ENCODE assay signal across 8 cellular contexts in genomic region chr21:39552856-39553255, GRCh38. TPM values are rescaled to one million over a fixed set of nuclear protein-coding genes. Genes with fewer than 3 reads are reported as not detected.
"Had no signal": no experiment of that assay in that cellular context is flagged by ENCODE, and none has a peak within 500 bp of the region (broad histone marks: within the 10 kb centered on the region; RNA-seq: fewer than 3 reads in every experiment).

No MANE protein-coding gene starts in this region.

- DNase-seq: GDM1 had no signal

- ATAC-seq: GM12878 had no signal

- H3K4me3 ChIP-seq: GM12878 had no signal

- FAIRE-seq: G401.6, GM12878, GM12891, GM12892, GM18507, GM19239 had no signal

RNA-seq across cellular contexts. Expression of gene B3GALT5, which starts 59.9 kb away (rescaled TPM):
- total RNA-seq: G401 had no signal
